In genomic region chr16:67445441-67445912, GRCh38 we compare ENCODE assay signal across 1 cellular context.
TF ChIP-seq lines count a peak whose summit lies in the region.

No MANE protein-coding gene starts in this region.

TF ChIP-seq in HepG2, 621 proteins besides CTCF, POLR2A, EP300 and RAD21:
- TF ChIP-seq STAG1 (CRISPR knock-in tag; IDR thresholded peaks at IDR 0.05): peak; percentile 32
- TF ChIP-seq ZNF775 (CRISPR knock-in tag; IDR thresholded peaks at IDR 0.05; ENCODE audit: borderline replicate concordance): no peak
- 0 out of 2 replicates have a peak, but pooled peaks have one; percentile 17 for TF ChIP-seq KDM2A (CRISPR knock-in tag; IDR thresholded peaks at IDR 0.05; ENCODE audit: borderline replicate concordance, low read depth)
- TF ChIP-seq MTERF4 (CRISPR knock-in tag; IDR thresholded peaks at IDR 0.05): peak; percentile 34; the same call in 1 of the 2 replicates
- no peak for TF ChIP-seq HMG20B (CRISPR knock-in tag; conservative IDR thresholded peaks at IDR 0.05)
- TF ChIP-seq ZNF274 (CRISPR knock-in tag; IDR thresholded peaks at IDR 0.05): no peak
- TF ChIP-seq, protein P1, sequence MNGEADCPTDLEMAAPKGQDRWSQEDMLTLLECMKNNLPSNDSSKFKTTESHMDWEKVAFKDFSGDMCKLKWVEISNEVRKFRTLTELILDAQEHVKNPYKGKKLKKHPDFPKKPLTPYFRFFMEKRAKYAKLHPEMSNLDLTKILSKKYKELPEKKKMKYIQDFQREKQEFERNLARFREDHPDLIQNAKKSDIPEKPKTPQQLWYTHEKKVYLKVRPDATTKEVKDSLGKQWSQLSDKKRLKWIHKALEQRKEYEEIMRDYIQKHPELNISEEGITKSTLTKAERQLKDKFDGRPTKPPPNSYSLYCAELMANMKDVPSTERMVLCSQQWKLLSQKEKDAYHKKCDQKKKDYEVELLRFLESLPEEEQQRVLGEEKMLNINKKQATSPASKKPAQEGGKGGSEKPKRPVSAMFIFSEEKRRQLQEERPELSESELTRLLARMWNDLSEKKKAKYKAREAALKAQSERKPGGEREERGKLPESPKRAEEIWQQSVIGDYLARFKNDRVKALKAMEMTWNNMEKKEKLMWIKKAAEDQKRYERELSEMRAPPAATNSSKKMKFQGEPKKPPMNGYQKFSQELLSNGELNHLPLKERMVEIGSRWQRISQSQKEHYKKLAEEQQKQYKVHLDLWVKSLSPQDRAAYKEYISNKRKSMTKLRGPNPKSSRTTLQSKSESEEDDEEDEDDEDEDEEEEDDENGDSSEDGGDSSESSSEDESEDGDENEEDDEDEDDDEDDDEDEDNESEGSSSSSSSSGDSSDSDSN (CRISPR knock-in tag; IDR thresholded peaks at IDR 0.05): no peak
- no peak for TF ChIP-seq RELA (CRISPR knock-in tag; IDR thresholded peaks at IDR 0.05)
- TF ChIP-seq HNRNPL (IDR thresholded peaks at IDR 0.05; ENCODE audit: low read depth, low read length): 0 out of 2 replicates have a peak, but pooled peaks have one; percentile 11
- TF ChIP-seq BCL6 (CRISPR knock-in tag; IDR thresholded peaks at IDR 0.05): no peak
- TF ChIP-seq MAF1 (CRISPR knock-in tag; IDR thresholded peaks at IDR 0.05; ENCODE audit: borderline replicate concordance): 0 out of 2 replicates have a peak, but pooled peaks have one; percentile 24
- peak; percentile 58; the same call in 1 of the 2 replicates for TF ChIP-seq ZSCAN25 (CRISPR knock-in tag; IDR thresholded peaks at IDR 0.05)
- TF ChIP-seq NONO (IDR thresholded peaks at IDR 0.05): no peak
- TF ChIP-seq NONO (CRISPR knock-in tag; conservative IDR thresholded peaks at IDR 0.05): 0 out of 2 replicates have a peak, but pooled peaks have one; percentile 18
- TF ChIP-seq ZC3H13 (CRISPR knock-in tag; IDR thresholded peaks at IDR 0.05): 0 out of 2 replicates have a peak, but pooled peaks have one; percentile 26
- 0 out of 2 replicates have a peak, but pooled peaks have one; percentile 12 for TF ChIP-seq ZNF232 (CRISPR knock-in tag; IDR thresholded peaks at IDR 0.05; ENCODE audit: borderline replicate concordance)
- TF ChIP-seq, protein P2, sequence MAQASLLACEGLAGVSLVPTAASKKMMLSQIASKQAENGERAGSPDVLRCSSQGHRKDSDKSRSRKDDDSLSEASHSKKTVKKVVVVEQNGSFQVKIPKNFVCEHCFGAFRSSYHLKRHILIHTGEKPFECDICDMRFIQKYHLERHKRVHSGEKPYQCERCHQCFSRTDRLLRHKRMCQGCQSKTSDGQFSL (CRISPR knock-in tag; IDR thresholded peaks at IDR 0.05): peak; percentile 46; the same call in 1 of the 2 replicates
- 0 out of 2 replicates have a peak, but pooled peaks have one; percentile 4 for TF ChIP-seq RFXAP (CRISPR knock-in tag; IDR thresholded peaks at IDR 0.05; ENCODE audit: borderline replicate concordance)
- TF ChIP-seq FOXJ3 (CRISPR knock-in tag; IDR thresholded peaks at IDR 0.05; ENCODE audit: borderline replicate concordance): 0 out of 2 replicates have a peak, but pooled peaks have one; percentile 26
- 0 out of 2 replicates have a peak, but pooled peaks have one; percentile 19 for TF ChIP-seq ZNF264 (CRISPR knock-in tag; IDR thresholded peaks at IDR 0.05)
- TF ChIP-seq ZBTB7A (CRISPR knock-in tag; IDR thresholded peaks at IDR 0.05): no peak
- TF ChIP-seq, protein P3, sequence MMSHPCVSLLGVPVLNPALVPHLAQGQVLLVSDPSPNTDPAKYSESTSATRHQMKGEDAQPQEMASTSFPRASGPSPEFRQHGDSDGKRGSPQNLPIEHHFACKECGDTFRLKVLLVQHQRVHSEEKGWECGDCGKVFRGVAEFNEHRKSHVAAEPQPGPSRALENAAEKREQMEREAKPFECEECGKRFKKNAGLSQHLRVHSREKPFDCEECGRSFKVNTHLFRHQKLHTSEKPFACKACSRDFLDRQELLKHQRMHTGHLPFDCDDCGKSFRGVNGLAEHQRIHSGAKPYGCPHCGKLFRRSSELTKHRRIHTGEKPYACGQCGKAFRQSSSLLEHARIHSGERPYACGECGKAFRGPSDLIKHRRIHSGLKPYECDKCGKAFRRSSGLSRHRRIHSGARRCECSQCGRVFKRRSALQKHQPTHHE (CRISPR knock-in tag; IDR thresholded peaks at IDR 0.05; ENCODE audit: borderline replicate concordance): peak; percentile 8; the same call in 1 of the 2 replicates
- TF ChIP-seq ZNF512 (CRISPR knock-in tag; IDR thresholded peaks at IDR 0.05): 0 out of 2 replicates have a peak, but pooled peaks have one; percentile 11
- TF ChIP-seq ZSCAN30 (CRISPR knock-in tag; IDR thresholded peaks at IDR 0.05): 0 out of 2 replicates have a peak, but pooled peaks have one; percentile 47
- 0 out of 2 replicates have a peak, but pooled peaks have one; percentile 37 for TF ChIP-seq TGIF2 (CRISPR knock-in tag; IDR thresholded peaks at IDR 0.05)
- TF ChIP-seq AHR (CRISPR knock-in tag; IDR thresholded peaks at IDR 0.05): peak; percentile 22; the same call in 1 of the 2 replicates
- TF ChIP-seq ZNF446 (CRISPR knock-in tag; IDR thresholded peaks at IDR 0.05): 0 out of 2 replicates have a peak, but pooled peaks have one; percentile 1
